8 cellular contexts compared by ENCODE assay signal in genomic region chr6:30490031-30490876, GRCh38. TPM values are rescaled to one million over a fixed set of nuclear protein-coding genes. Genes with fewer than 3 reads are reported as not detected.
DNase-seq lines count a peak whose midpoint lies in the region; ATAC-seq, FAIRE-seq and TF ChIP-seq lines count a peak whose summit lies in the region.

No MANE protein-coding gene starts in this region.

- H3K27ac ChIP-seq in kidney (ENCODE audit: low read depth in 2 of 2, low read length in 2 of 2), result peak overlapping the region; percentile 99

- DNase-seq in NCI-H2227 (lab: John Stamatoyannopoulos, UW; ENCODE audit: unreplicated experiment), result peak; percentile 31
- DNase-seq in NCI-H2227 treated with DMSO at 0.1 percent for 48 hours (lab: John Stamatoyannopoulos, UW), result no peak
- DNase-seq in Kasumi-1 (lab: John Stamatoyannopoulos, UW), result peak; percentile 26 to 30
- DNase-seq in activated CD4-positive, CD25-positive, alpha-beta regulatory T cell (lab: John Stamatoyannopoulos, UW), result peak; percentile 78 to 86 (median 83)
- DNase-seq in cardiac fibroblast (ENCODE audit: low read depth in 2 of 2), result peak; percentile 63 to 74
- peak; percentile 94 for DNase-seq in kidney
- peak; percentile 82 to 88 for DNase-seq in stimulated activated CD4-positive, alpha-beta T cell treated with anti-CD3 and anti-CD28 coated beads, Interleukin-1b, Interleukin-23, amount 100 ng/mL, for 4 hours (ENCODE audit: low read depth in 2 of 2)

- TF ChIP-seq CTCF in cardiac fibroblast (IDR thresholded peaks at IDR 0.05; ENCODE audit: low read depth, low read length) (no peak), kidney (IDR thresholded peaks at IDR 0.05; ENCODE audit: borderline replicate concordance, extremely low read depth, insufficient read depth) (no peak)

- H3K4me3 ChIP-seq in cardiac fibroblast (replicated peaks in 1 of 2; ENCODE audit: low read depth in 2 of 2, low read length in 2 of 2) (peak overlapping the region; percentile 96 to 99), kidney (ENCODE audit: low read length in 2 of 2) (peak overlapping the region; percentile 84 to 93)

- intact Hi-C loops in kidney (cut with DNase I), result no loop called here

- no peaks in the 10 kb centered on the region for H3K9me3 ChIP-seq in kidney (ENCODE audit: control insufficient read depth in 1 of 2, low read length in 2 of 2)

- peaks cover 8 to 26% of the 10 kb centered on the region in 2 donors for H3K36me3 ChIP-seq in kidney (ENCODE audit: control insufficient read depth in 1 of 2, insufficient read depth in 2 of 2, low read length in 2 of 2)

- peak overlapping the region; percentile 78 to 94 for H3K9ac ChIP-seq in kidney (ENCODE audit: low read length in 2 of 2)

- no peak for ATAC-seq in HG03108 (IDR thresholded peaks at IDR 0.05; ENCODE audit: unreplicated experiment)

- FAIRE-seq in kidney (lab: Jason Lieb, UNC), result no peak

- H3K4me1 ChIP-seq in kidney (ENCODE audit: control insufficient read depth in 1 of 2, insufficient read depth in 1 of 2, low read depth in 1 of 2, low read length in 2 of 2), result peaks cover 7 to 8% of the 10 kb centered on the region in 2 donors

RNA-seq across cellular contexts. Expression of gene HLA-E, which starts 0.9 kb away (rescaled TPM):
- 525 TPM for total RNA-seq in kidney
- 387 TPM for polyA plus RNA-seq in kidney (ENCODE audit: insufficient read depth, low read depth, low replicate concordance)
